Comparison of ENCODE assay signal across 1 cellular context in the genomic region with DNA sequence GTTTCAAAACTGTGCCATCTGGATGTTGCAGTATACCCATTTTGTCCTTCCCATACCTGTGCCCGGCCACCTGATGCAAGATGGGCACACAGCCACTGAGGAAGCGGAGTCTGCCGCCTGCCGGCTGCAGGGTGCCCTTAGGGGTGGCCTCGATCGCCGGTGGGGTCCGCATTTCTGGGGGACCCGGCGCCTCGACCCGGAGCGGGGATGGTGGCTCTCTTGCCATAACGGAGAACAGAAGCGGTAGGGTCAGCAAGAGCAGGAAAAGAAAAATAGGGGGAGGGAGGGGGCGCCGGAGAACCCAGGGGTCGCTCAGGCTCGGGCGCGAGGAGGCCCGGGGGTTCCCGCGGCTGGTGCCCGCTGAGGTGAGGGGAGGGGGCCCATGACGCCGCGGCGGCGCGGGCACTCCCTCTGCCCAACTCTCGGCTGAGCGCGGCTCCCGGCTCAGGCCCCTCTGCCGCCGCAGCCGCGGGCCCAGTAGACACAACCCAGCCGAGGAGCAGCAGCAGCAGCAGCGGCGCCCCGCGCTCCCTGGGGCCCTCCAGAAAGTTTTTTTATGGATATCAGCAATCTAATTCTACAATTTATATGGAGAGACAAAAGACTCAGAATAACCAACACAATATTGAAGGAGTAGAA.
A peak's percentile ranks its signal among the peaks of the same experiment; 100 is the strongest.
TF ChIP-seq lines count a peak whose summit lies in the region.

No MANE protein-coding gene starts in this region.

TF ChIP-seq in HEK293, 187 proteins besides CTCF, POLR2A, EP300 and RAD21:
- no peak for TF ChIP-seq BCL11B (tag by site-specific recombination; IDR thresholded peaks at IDR 0.05; ENCODE audit: low read depth)
- TF ChIP-seq ZNF335 (tag by site-specific recombination; conservative IDR thresholded peaks at IDR 0.05), result 0 out of 2 replicates have a peak, but pooled peaks have one; percentile 18
